Comparison of ENCODE assay signal across 17 cellular contexts in genomic region chr5:128669803-128670202, GRCh38.
DNase-seq lines count a peak whose midpoint lies in the region; ATAC-seq and TF ChIP-seq lines count a peak whose summit lies in the region.
"Had no signal": no experiment of that assay in that cellular context is flagged by ENCODE, and none has a peak within 500 bp of the region (broad histone marks: within the 10 kb centered on the region; RNA-seq: fewer than 3 reads in every experiment).

No MANE protein-coding gene starts in this region.

- H3K27me3 Mint-ChIP-seq in naive thymus-derived CD8-positive, alpha-beta T cell: peaks cover 0 to 12% (median 5%) of the 10 kb centered on the region in 5 donors
- no peaks in the 10 kb centered on the region for H3K27me3 Mint-ChIP-seq in CD4-positive, alpha-beta T cell
- H3K27me3 Mint-ChIP-seq: B cell had no signal

- H3K9me3 Mint-ChIP-seq in naive thymus-derived CD8-positive, alpha-beta T cell: peaks cover 0 to 14% (median 0%) of the 10 kb centered on the region in 9 donors
- peaks cover 6% of the 10 kb centered on the region for H3K9me3 Mint-ChIP-seq in CD4-positive, alpha-beta T cell

- POLR2A ChIA-PET in naive thymus-derived CD8-positive, alpha-beta T cell (lab: Charles Lee): no interaction called here
- POLR2A ChIA-PET in CD4-positive, alpha-beta T cell (lab: Charles Lee): no interaction called here

- H3K36me3 Mint-ChIP-seq in naive thymus-derived CD8-positive, alpha-beta T cell: no peaks in the 10 kb centered on the region
- H3K36me3 Mint-ChIP-seq in CD4-positive, alpha-beta T cell (ENCODE audit: low read depth): no peaks in the 10 kb centered on the region

- no peaks in the 10 kb centered on the region for H3K27me3 ChIP-seq in CD4-positive, alpha-beta T cell (ENCODE audit: control insufficient read depth, insufficient read depth, low read length)
- H3K27me3 ChIP-seq: tibial nerve had no signal

- DNase-seq in EL: peak; percentile 24
- peak; percentile 27 for DNase-seq in LHCN-M2 (ENCODE audit: low read depth)
- peak; percentile 7 for DNase-seq in fibroblast of villous mesenchyme (ENCODE audit: low read depth)
- no peak for DNase-seq in naive thymus-derived CD8-positive, alpha-beta T cell
- no peak for DNase-seq in CD4-positive, alpha-beta T cell
- no peak for DNase-seq in epidermal melanocyte (ENCODE audit: insufficient read length, low spot score)
- DNase-seq: activated T-cell treated with anti-CD3 and anti-CD28 coated beads, Interleukin-2, amount 50 U/mL, for 48 hours; anterior cingulate cortex; DMS79 treated with DMSO at 0.1 percent for 48 hours; NCI-H1105 treated with DMSO at 0.1 percent for 48 hours; stimulated activated CD4-positive, alpha-beta T cell treated with anti-CD3 and anti-CD28 coated beads, Interleukin-4, amount 100 ng/mL, for 1 hour had no signal

- ATAC-seq in GM21786 (IDR thresholded peaks at IDR 0.05; ENCODE audit: unreplicated experiment): peak; percentile 42
- no peak for ATAC-seq in naive thymus-derived CD8-positive, alpha-beta T cell
- ATAC-seq in HG02852 (IDR thresholded peaks at IDR 0.05; ENCODE audit: unreplicated experiment): no peak
- no peak for ATAC-seq in CD4-positive, alpha-beta T cell (ENCODE audit: poor library complexity)
- ATAC-seq: right cardiac atrium had no signal

- no peaks in the 10 kb centered on the region for H3K9me3 ChIP-seq in CD4-positive, alpha-beta T cell (ENCODE audit: control insufficient read depth, low read length)
- H3K9me3 ChIP-seq: tibial nerve had no signal

- peaks cover 0 to 2% (median 0%) of the 10 kb centered on the region in 4 donors for H3K4me1 Mint-ChIP-seq in naive thymus-derived CD8-positive, alpha-beta T cell
- H3K4me1 Mint-ChIP-seq in CD4-positive, alpha-beta T cell (ENCODE audit: low read depth): no peaks in the 10 kb centered on the region
- H3K4me1 Mint-ChIP-seq: B cell had no signal

- no peak for TF ChIP-seq CTCF in fibroblast of villous mesenchyme (IDR thresholded peaks at IDR 0.05; ENCODE audit: insufficient read depth, low read depth, low read length)
- TF ChIP-seq CTCF in CD4-positive, alpha-beta T cell (IDR thresholded peaks at IDR 0.05): no peak

- CTCF ChIA-PET in CD4-positive, alpha-beta T cell (lab: Charles Lee): no interaction called here

- no peak overlapping the region for H3K27ac ChIP-seq in CD4-positive, alpha-beta T cell (ENCODE audit: low read depth, low read length)
- H3K27ac ChIP-seq: tibial nerve had no signal

- intact Hi-C loops in CD4-positive, alpha-beta T cell (cut with DNase I, micrococcal nuclease): no loop called here

- H3K27ac Mint-ChIP-seq in naive thymus-derived CD8-positive, alpha-beta T cell: no peak overlapping the region
- no peak overlapping the region for H3K27ac Mint-ChIP-seq in CD4-positive, alpha-beta T cell
- H3K27ac Mint-ChIP-seq: B cell had no signal

- no peak overlapping the region for H3K4me3 Mint-ChIP-seq in naive thymus-derived CD8-positive, alpha-beta T cell
- no peak overlapping the region for H3K4me3 Mint-ChIP-seq in CD4-positive, alpha-beta T cell
- H3K4me3 Mint-ChIP-seq: B cell had no signal

- H3K4me3 ChIP-seq in fibroblast of villous mesenchyme (ENCODE audit: low read depth, low read length): no peak overlapping the region
- H3K4me3 ChIP-seq: lung, tibial nerve had no signal

Comparison
In these comparisons a context has a peak if more than half of its experiments do, and no peak if none do; other contexts are left out.
1. DNase-seq: peak in EL (single experiment), LHCN-M2 (single experiment) and fibroblast of villous mesenchyme (single experiment); none in naive thymus-derived CD8-positive, alpha-beta T cell (0 of 10), CD4-positive, alpha-beta T cell (0 of 10) and epidermal melanocyte (single experiment).